18 cellular contexts compared by ENCODE assay signal in genomic region chr3:113654851-113655250, GRCh38.
"Had no signal": no experiment of that assay in that cellular context is flagged by ENCODE, and none has a peak within 500 bp of the region (broad histone marks: within the 10 kb centered on the region; RNA-seq: fewer than 3 reads in every experiment).

No MANE protein-coding gene starts in this region.

- H3K4me3 ChIP-seq: ascending aorta, breast epithelium, lower lobe of right lung, thoracic aorta had no signal

- DNase-seq: activated CD4-positive, alpha-beta memory T cell treated with anti-CD3 and anti-CD28 coated beads, Interleukin-2, amount 10 ng/mL, durations not matched to agents 7 days and 5 days; activated naive CD4-positive, alpha-beta T cell treated with anti-CD3 and anti-CD28 coated beads, Interleukin-2, amount 10 ng/mL, durations not matched to agents 7 days and 5 days; activated T-cell treated with anti-CD3 and anti-CD28 coated beads, Interleukin-2, amount 50 U/mL, for 24 hours; endodermal cell; hypothalamus; kidney; lower lobe of right lung; naive thymus-derived CD8-positive, alpha-beta T cell; SK-N-SH; stimulated activated CD4-positive, alpha-beta T cell treated with anti-CD3 and anti-CD28 coated beads, Interleukin-12 subunit alpha, Interleukin-12 subunit beta, amount 100 ng/mL, for 4 hours; stimulated activated CD4-positive, alpha-beta T cell treated with anti-CD3 and anti-CD28 coated beads, Interleukin-2, amount 100 ng/mL, for 24 hours; T-helper 1 cell had no signal

- H3K27me3 Mint-ChIP-seq: activated CD4-positive, alpha-beta memory T cell treated with anti-CD3 and anti-CD28 coated beads, Interleukin-2, amount 10 ng/mL, durations not matched to agents 7 days and 5 days; activated naive CD4-positive, alpha-beta T cell treated with anti-CD3 and anti-CD28 coated beads, Interleukin-2, amount 10 ng/mL, durations not matched to agents 7 days and 5 days; activated T-cell treated with anti-CD3 and anti-CD28 coated beads, Interleukin-2, amount 50 U/mL, for 24 hours; naive thymus-derived CD8-positive, alpha-beta T cell had no signal

- H3K27me3 ChIP-seq: ascending aorta, breast epithelium had no signal

- H3K9ac ChIP-seq: SK-N-SH had no signal

- H3K4me1 ChIP-seq: ascending aorta, breast epithelium, lower lobe of right lung had no signal

- H3K4me3 Mint-ChIP-seq: activated CD4-positive, alpha-beta memory T cell treated with anti-CD3 and anti-CD28 coated beads, Interleukin-2, amount 10 ng/mL, durations not matched to agents 7 days and 5 days; activated naive CD4-positive, alpha-beta T cell treated with anti-CD3 and anti-CD28 coated beads, Interleukin-2, amount 10 ng/mL, durations not matched to agents 7 days and 5 days; activated T-cell treated with anti-CD3 and anti-CD28 coated beads, Interleukin-2, amount 50 U/mL, for 24 hours; endodermal cell; mesothelial cell of epicardium; naive thymus-derived CD8-positive, alpha-beta T cell had no signal

- H3K27ac ChIP-seq: ascending aorta, breast epithelium, lower lobe of right lung, thoracic aorta, VCaP had no signal

- H3K9me3 Mint-ChIP-seq: activated CD4-positive, alpha-beta memory T cell treated with anti-CD3 and anti-CD28 coated beads, Interleukin-2, amount 10 ng/mL, durations not matched to agents 7 days and 5 days; activated naive CD4-positive, alpha-beta T cell treated with anti-CD3 and anti-CD28 coated beads, Interleukin-2, amount 10 ng/mL, durations not matched to agents 7 days and 5 days; endodermal cell had no signal

- H3K9me3 ChIP-seq: ascending aorta, breast epithelium, lower lobe of right lung, SK-N-SH, thoracic aorta had no signal

- H3K27ac Mint-ChIP-seq: activated CD4-positive, alpha-beta memory T cell treated with anti-CD3 and anti-CD28 coated beads, Interleukin-2, amount 10 ng/mL, durations not matched to agents 7 days and 5 days; activated naive CD4-positive, alpha-beta T cell treated with anti-CD3 and anti-CD28 coated beads, Interleukin-2, amount 10 ng/mL, durations not matched to agents 7 days and 5 days; activated T-cell treated with anti-CD3 and anti-CD28 coated beads, Interleukin-2, amount 50 U/mL, for 24 hours; endodermal cell; mesothelial cell of epicardium had no signal

- H3K4me1 Mint-ChIP-seq: activated CD4-positive, alpha-beta memory T cell treated with anti-CD3 and anti-CD28 coated beads, Interleukin-2, amount 10 ng/mL, durations not matched to agents 7 days and 5 days; activated naive CD4-positive, alpha-beta T cell treated with anti-CD3 and anti-CD28 coated beads, Interleukin-2, amount 10 ng/mL, durations not matched to agents 7 days and 5 days; endodermal cell; mesothelial cell of epicardium had no signal

- H3K4me2 ChIP-seq: SK-N-SH had no signal

- ATAC-seq: lower lobe of right lung; naive thymus-derived CD8-positive, alpha-beta T cell; sciatic nerve had no signal
